ENCODE assay signal across 8 cellular contexts in genomic region chr4:8419222-8420041, GRCh38. TPM values are rescaled to one million over a fixed set of nuclear protein-coding genes. Genes with fewer than 3 reads are reported as not detected.
A peak's percentile ranks its signal among the peaks of the same experiment; 100 is the strongest.
DNase-seq lines count a peak whose midpoint lies in the region; ATAC-seq, FAIRE-seq and TF ChIP-seq lines count a peak whose summit lies in the region.

No MANE protein-coding gene starts in this region.

- TF ChIP-seq EP300 in HepG2 (IDR thresholded peaks at IDR 0.05; ENCODE audit: low read depth in 2 of 2, low read length in 2 of 2) (no peak), HepG2 (CRISPR knock-in tag; IDR thresholded peaks at IDR 0.05; ENCODE audit: borderline replicate concordance) (no peak)

- no peak for FAIRE-seq in HepG2 (lab: Jason Lieb, UNC)

- peak; percentile 88 for ATAC-seq in GM18517 (IDR thresholded peaks at IDR 0.05; ENCODE audit: unreplicated experiment)
- peak; percentile 67 for ATAC-seq in HG02759 (IDR thresholded peaks at IDR 0.05; ENCODE audit: unreplicated experiment)
- ATAC-seq in HepG2 = no peak
- no peak for ATAC-seq in HG03280 (IDR thresholded peaks at IDR 0.05; ENCODE audit: unreplicated experiment)

- no peak overlapping the region for H3K4me2 ChIP-seq in HepG2 (ENCODE audit: low read depth, low read length)

- H3K36me3 ChIP-seq in HepG2 (replicated peaks in 1 of 2; ENCODE audit: control insufficient read depth in 1 of 2, insufficient read depth in 2 of 2, low read length in 2 of 2) = peaks cover 7% of the 10 kb centered on the region in 2 experiments; a peak in 3 of 5 replicates

- peaks cover 4% of the 10 kb centered on the region for H3K9me3 Mint-ChIP-seq in glutamatergic neuron (ENCODE audit: unreplicated experiment)

- H3K4me3 Mint-ChIP-seq in glutamatergic neuron (ENCODE audit: unreplicated experiment) = no peak overlapping the region

- H3K9ac ChIP-seq in HepG2 (ENCODE audit: insufficient read depth, low read depth, low read length) = no peak overlapping the region

- CTCF ChIA-PET in HepG2 (lab: Yijun Ruan, JAX; ENCODE audit: low intra/inter-chr PET ratio, low total read pairs) = no interaction called here

- no peak for TF ChIP-seq CTCF in HepG2 (CRISPR knock-in tag; IDR thresholded peaks at IDR 0.05)
- TF ChIP-seq CTCF in glutamatergic neuron (IDR thresholded peaks at IDR 0.05; ENCODE audit: partially characterized antibody, unreplicated experiment) = no peak

- no peak overlapping the region for H3K27ac Mint-ChIP-seq in glutamatergic neuron (ENCODE audit: unreplicated experiment)

- no peaks in the 10 kb centered on the region for H3K9me3 ChIP-seq in HepG2 (ENCODE audit: low read length)

- peaks cover 4% of the 10 kb centered on the region for H3K4me1 Mint-ChIP-seq in glutamatergic neuron (ENCODE audit: low read depth, unreplicated experiment)

- no peaks in the 10 kb centered on the region for H3K79me2 ChIP-seq in HepG2 (ENCODE audit: insufficient read depth, low read length)

- no peak for TF ChIP-seq POLR2A in HepG2 (IDR thresholded peaks at IDR 0.05; ENCODE audit: insufficient read depth in 1 of 2, low read depth in 2 of 2, low read length in 2 of 2)

- H3K27ac ChIP-seq in HepG2 (ENCODE audit: extremely low read length, insufficient read depth, low read length) = no peak overlapping the region

- BruUV-seq in HepG2 (replicated peaks; lab: Mats Ljungman, UMichigan) = no TSS peak

- H2AFZ ChIP-seq in HepG2 (ENCODE audit: low read length) = no peak overlapping the region

- H3K27me3 ChIP-seq in HepG2 (ENCODE audit: control insufficient read depth in 1 of 2, insufficient read depth in 2 of 2, low read length in 2 of 2) = no peaks in the 10 kb centered on the region

- in situ Hi-C loops in HepG2 (cut with HindIII; ENCODE audit: extremely low pct_ligation_motif_present, low pct_unique_long_range_greater_than_20kb) = no loop called here

- POLR2A ChIA-PET in HepG2 (lab: Yijun Ruan, JAX) = no interaction called here

- peaks cover 4% of the 10 kb centered on the region for H3K27me3 Mint-ChIP-seq in glutamatergic neuron (ENCODE audit: unreplicated experiment)

- DNase-seq in activated CD4-positive, alpha-beta T cell treated with anti-CD3 and anti-CD28 coated beads, Interleukin-2, amount 50 U/mL, for 48 hours = peak; percentile 70 to 78
- DNase-seq in HepG2 (ENCODE audit: low spot score) = no peak
- DNase-seq in effector CD4-positive, alpha-beta T cell = no peak
- no peak for DNase-seq in glutamatergic neuron
- no peak for DNase-seq in NCI-H774 (lab: John Stamatoyannopoulos, UW)

- no peaks in the 10 kb centered on the region for H4K20me1 ChIP-seq in HepG2 (ENCODE audit: insufficient read depth, low read length)

- intact Hi-C loops in HepG2 (cut with micrococcal nuclease; ENCODE audit: unreplicated experiment) = no loop called here

- 0 out of 2 replicates have a peak, but pooled peaks cover 12% of the 10 kb centered on the region for H3K4me1 ChIP-seq in HepG2 (ENCODE audit: insufficient read depth, low read length)

- TF ChIP-seq RAD21 in HepG2 (CRISPR knock-in tag; IDR thresholded peaks at IDR 0.05) = no peak

- H3K4me3 ChIP-seq in HepG2 (replicated peaks in 1 of 3; ENCODE audit: insufficient read depth in 1 of 3, low read depth in 2 of 3, low read length in 3 of 3) = no peak overlapping the region

- WGBS in HepG2 (ENCODE audit: low lambda C conversion rate) = 93% methylated on average over 9 of the region's 12 CpGs

- H3K36me3 Mint-ChIP-seq in glutamatergic neuron (ENCODE audit: unreplicated experiment) = peaks cover 5% of the 10 kb centered on the region

TF ChIP-seq in HepG2, 621 proteins besides CTCF, POLR2A, EP300 and RAD21 (continues in another document):
- no peak for TF ChIP-seq ZNF510 (CRISPR knock-in tag; IDR thresholded peaks at IDR 0.05; ENCODE audit: low read depth)
- TF ChIP-seq NFE2L2 (IDR thresholded peaks at IDR 0.05; ENCODE audit: low read length) = peak; percentile 86
- TF ChIP-seq ZSCAN21 (CRISPR knock-in tag; IDR thresholded peaks at IDR 0.05; ENCODE audit: borderline replicate concordance) = no peak
- TF ChIP-seq HMG20B (CRISPR knock-in tag; conservative IDR thresholded peaks at IDR 0.05) = no peak
- no peak for TF ChIP-seq ZNF232 (CRISPR knock-in tag; IDR thresholded peaks at IDR 0.05; ENCODE audit: borderline replicate concordance)
- no peak for TF ChIP-seq MLX (CRISPR knock-in tag; IDR thresholded peaks at IDR 0.05)
- TF ChIP-seq MAFK (conservative IDR thresholded peaks at IDR 0.05 in 1 of 2, IDR thresholded peaks at IDR 0.05 in 1 of 2; ENCODE audit: low read length in 2 of 2) = peak; percentile 63 to 66
- no peak for TF ChIP-seq SRSF1 (optimal IDR thresholded peaks at IDR 0.05; ENCODE audit: low read depth, low read length)
- TF ChIP-seq ZNF770 (CRISPR knock-in tag; IDR thresholded peaks at IDR 0.05) = no peak
- TF ChIP-seq MAFF (IDR thresholded peaks at IDR 0.05; ENCODE audit: low read depth, low read length) = peak; percentile 47

RNA-seq across cellular contexts. Expression of gene ACOX3, which starts 21.1 kb away (rescaled TPM):
- 17.0 and 17.8 TPM in 2 replicates for total RNA-seq in HepG2 (2016; rRNA removed; fragmentation: Illumina TruSeq; extraction: Trizol)
- 1.8 and 2.6 TPM in 2 replicates for total RNA-seq in HepG2 (2016; cell fraction: cytosol; rRNA removed; fragmentation: Illumina TruSeq; extraction: Trizol; ENCODE audit: low read depth)
- total RNA-seq in HepG2 (2016; cell fraction: insoluble cytoplasmic fraction; rRNA removed; fragmentation: Illumina TruSeq; extraction: Trizol) = 17.4 and 17.6 TPM in 2 replicates
- 3.3 and 3.5 TPM in 2 replicates for total RNA-seq in HepG2 (2016; cell fraction: membrane; rRNA removed; fragmentation: Illumina TruSeq; extraction: Trizol)
- 11.7 and 13.5 TPM in 2 replicates for total RNA-seq in HepG2 (2016; cell fraction: nucleus; rRNA removed; fragmentation: Illumina TruSeq; extraction: Trizol)
- polyA plus RNA-seq in HepG2 (2011; rRNA removed) = 4.2 and 5.8 TPM in 2 replicates
- polyA plus RNA-seq in HepG2 (2011; cell fraction: cytosol; rRNA removed) = 4.2 and 5.6 TPM in 2 replicates
- polyA plus RNA-seq in HepG2 (2011; cell fraction: nucleus; rRNA removed) = 14.4 TPM in 2 replicates
- 9.4 and 11.1 TPM in 2 replicates for polyA plus RNA-seq in HepG2 (2012)
- 0.98 and 1.3 TPM in 2 replicates for polyA plus RNA-seq in HepG2 (2016; cell fraction: cytosol; fragmentation: Illumina TruSeq; extraction: Trizol; ENCODE audit: low read depth)
- polyA plus RNA-seq in HepG2 (2016; cell fraction: insoluble cytoplasmic fraction; fragmentation: Illumina TruSeq; extraction: Trizol; ENCODE audit: low read depth) = 12.5 and 15.9 TPM in 2 replicates
- 1.2 and 1.9 TPM in 2 replicates for polyA plus RNA-seq in HepG2 (2016; cell fraction: membrane; fragmentation: Illumina TruSeq; extraction: Trizol; ENCODE audit: low read depth)
- polyA plus RNA-seq in HepG2 (2016; cell fraction: nucleus; fragmentation: Illumina TruSeq; extraction: Trizol; ENCODE audit: insufficient read depth, low read depth) = 12.6 and 13.3 TPM in 2 replicates
- polyA minus RNA-seq in HepG2 (2011; rRNA and poly(A)+ RNA removed; ENCODE audit: low replicate concordance) = 3.1 and 10.1 TPM in 2 replicates
- 4.0 and 5.3 TPM in 2 replicates for polyA minus RNA-seq in HepG2 (2011; cell fraction: cytosol; rRNA and poly(A)+ RNA removed)
- 8.6 and 9.6 TPM in 2 replicates for polyA minus RNA-seq in HepG2 (2011; cell fraction: nucleus; rRNA and poly(A)+ RNA removed)
- total RNA-seq in glutamatergic neuron (ENCODE audit: unreplicated experiment) = 23.8 TPM

RNA-seq across cellular contexts. Expression of gene TRMT44, which starts 21.1 kb away (rescaled TPM):
- 6.5 and 8.6 TPM in 2 replicates for total RNA-seq in HepG2 (2016; rRNA removed; fragmentation: Illumina TruSeq; extraction: Trizol)
- total RNA-seq in HepG2 (2016; cell fraction: cytosol; rRNA removed; fragmentation: Illumina TruSeq; extraction: Trizol; ENCODE audit: low read depth) = 1.1 TPM in 2 replicates
- 5.5 and 9.7 TPM in 2 replicates for total RNA-seq in HepG2 (2016; cell fraction: insoluble cytoplasmic fraction; rRNA removed; fragmentation: Illumina TruSeq; extraction: Trizol)
- total RNA-seq in HepG2 (2016; cell fraction: membrane; rRNA removed; fragmentation: Illumina TruSeq; extraction: Trizol) = 2.7 and 2.8 TPM in 2 replicates
- total RNA-seq in HepG2 (2016; cell fraction: nucleus; rRNA removed; fragmentation: Illumina TruSeq; extraction: Trizol) = 16.9 and 20.1 TPM in 2 replicates
- 5.8 and 6.9 TPM in 2 replicates for polyA plus RNA-seq in HepG2 (2011; rRNA removed)
- polyA plus RNA-seq in HepG2 (2011; cell fraction: cytosol; rRNA removed) = 3.1 and 4.4 TPM in 2 replicates
- polyA plus RNA-seq in HepG2 (2011; cell fraction: nucleus; rRNA removed) = 24.7 and 30.2 TPM in 2 replicates
- polyA plus RNA-seq in HepG2 (2012) = 5.0 and 5.9 TPM in 2 replicates
- polyA plus RNA-seq in HepG2 (2016; cell fraction: cytosol; fragmentation: Illumina TruSeq; extraction: Trizol; ENCODE audit: low read depth) = 0.79 and 1.0 TPM in 2 replicates
- polyA plus RNA-seq in HepG2 (2016; cell fraction: insoluble cytoplasmic fraction; fragmentation: Illumina TruSeq; extraction: Trizol; ENCODE audit: low read depth) = 4.4 and 6.5 TPM in 2 replicates
- 1.4 TPM in 2 replicates for polyA plus RNA-seq in HepG2 (2016; cell fraction: membrane; fragmentation: Illumina TruSeq; extraction: Trizol; ENCODE audit: low read depth)
- 15.4 and 17.7 TPM in 2 replicates for polyA plus RNA-seq in HepG2 (2016; cell fraction: nucleus; fragmentation: Illumina TruSeq; extraction: Trizol; ENCODE audit: insufficient read depth, low read depth)
- 15.4 and 22.2 TPM in 2 replicates for polyA minus RNA-seq in HepG2 (2011; rRNA and poly(A)+ RNA removed; ENCODE audit: low replicate concordance)
- 4.7 and 5.7 TPM in 2 replicates for polyA minus RNA-seq in HepG2 (2011; cell fraction: cytosol; rRNA and poly(A)+ RNA removed)
- polyA minus RNA-seq in HepG2 (2011; cell fraction: nucleus; rRNA and poly(A)+ RNA removed) = 38.8 and 41.1 TPM in 2 replicates
- total RNA-seq in glutamatergic neuron (ENCODE audit: unreplicated experiment) = 23.3 TPM

Comparison
In these comparisons a context has a peak if more than half of its experiments do, and no peak if none do; other contexts are left out.
1. ATAC-seq: peak in GM18517 (single experiment) and HG02759 (single experiment); none in HepG2 (single experiment) and HG03280 (single experiment).
2. DNase-seq: peak in activated CD4-positive, alpha-beta T cell treated with anti-CD3 and anti-CD28 coated beads, Interleukin-2, amount 50 U/mL, for 48 hours (2 of 2); none in HepG2 (single experiment), effector CD4-positive, alpha-beta T cell (single experiment), glutamatergic neuron (single experiment) and NCI-H774 (single experiment).